In genomic region chr22:40651057-40651456, GRCh38 we compare ENCODE assay signal across 1 cellular context.
TF ChIP-seq lines count a peak whose summit lies in the region.

No MANE protein-coding gene starts in this region.

TF ChIP-seq in GM23338, 12 proteins besides CTCF, POLR2A, EP300 and RAD21 (continued from another document):
- TF ChIP-seq ZNF462 (CRISPR knock-in tag; IDR thresholded peaks at IDR 0.05), result no peak
- no peak for TF ChIP-seq STAT1 (IDR thresholded peaks at IDR 0.05; ENCODE audit: unreplicated experiment)
- no peak for TF ChIP-seq CREB1 (CRISPR knock-in tag; IDR thresholded peaks at IDR 0.05; ENCODE audit: low read depth)
- TF ChIP-seq JUNB (IDR thresholded peaks at IDR 0.05; ENCODE audit: unreplicated experiment), result no peak
- TF ChIP-seq ZNF114 (CRISPR knock-in tag; IDR thresholded peaks at IDR 0.05), result no peak
- no peak for TF ChIP-seq ETS1 (IDR thresholded peaks at IDR 0.05)
